Comparison of ENCODE assay signal across 9 cellular contexts in genomic region chr1:198165927-198166647, GRCh38. TPM values are rescaled to one million over a fixed set of nuclear protein-coding genes. Genes with fewer than 3 reads are reported as not detected.
A peak's percentile ranks its signal among the peaks of the same experiment; 100 is the strongest.
DNase-seq lines count a peak whose midpoint lies in the region; ATAC-seq and TF ChIP-seq lines count a peak whose summit lies in the region.
"Had no signal": no experiment of that assay in that cellular context is flagged by ENCODE, and none has a peak within 500 bp of the region (broad histone marks: within the 10 kb centered on the region; RNA-seq: fewer than 3 reads in every experiment).

No MANE protein-coding gene starts in this region.

- H3F3A ChIP-seq in Loucy (ENCODE audit: low read depth), result no peaks in the 10 kb centered on the region

- no peaks in the 10 kb centered on the region for H3K9me3 ChIP-seq in Loucy (ENCODE audit: insufficient read depth, low read depth, low read length)
- H3K9me3 ChIP-seq in liver (ENCODE audit: control insufficient read depth in 4 of 4, low read length in 3 of 4), result no peaks in the 10 kb centered on the region
- no peaks in the 10 kb centered on the region for H3K9me3 ChIP-seq in psoas muscle

- ATAC-seq in GM18498 (IDR thresholded peaks at IDR 0.05; ENCODE audit: unreplicated experiment) (peak; percentile 42), GM21526 (IDR thresholded peaks at IDR 0.05; ENCODE audit: low FRiP score, unreplicated experiment) (peak; percentile 42), psoas muscle (no peak)

- H3K79me2 ChIP-seq in Loucy (ENCODE audit: insufficient read depth, low read length), result peaks cover 100% of the 10 kb centered on the region

- H3K4me2 ChIP-seq in Loucy (ENCODE audit: low read depth, low read length, poor library complexity, severe bottlenecking), result peak overlapping the region; percentile 57

- H3K9ac ChIP-seq in Loucy (ENCODE audit: low read depth, low read length, poor library complexity, severe bottlenecking), result peak overlapping the region; percentile 17
- H3K9ac ChIP-seq in liver (ENCODE audit: low read depth in 1 of 2, low read length in 2 of 2), result no peak overlapping the region

- no peak overlapping the region for H2AFZ ChIP-seq in Loucy (ENCODE audit: low read length)

- no peak for DNase-seq in psoas muscle
- no peak for DNase-seq in occipital lobe (lab: John Stamatoyannopoulos, UW)
- no peak for DNase-seq in DMS79 (lab: John Stamatoyannopoulos, UW)
- DNase-seq in SKM-1 treated with dmso at 0.1 percent for 144 hours (lab: John Stamatoyannopoulos, UW; ENCODE audit: unreplicated experiment), result no peak
- DNase-seq: activated gamma-delta T cell had no signal

- peaks cover 96% of the 10 kb centered on the region for H3K4me1 ChIP-seq in Loucy (ENCODE audit: insufficient read depth, low read length, poor library complexity, severe bottlenecking)
- H3K4me1 ChIP-seq in liver (ENCODE audit: control insufficient read depth in 4 of 4, insufficient read depth in 4 of 4, low read length in 3 of 4), result peaks cover 11 to 49% (median 25%) of the 10 kb centered on the region in 4 donors
- H3K4me1 ChIP-seq in psoas muscle, result peaks cover 62% of the 10 kb centered on the region

- no peak for TF ChIP-seq CTCF in Loucy (conservative IDR thresholded peaks at IDR 0.05; ENCODE audit: low read length)
- TF ChIP-seq CTCF in liver (IDR thresholded peaks at IDR 0.05; ENCODE audit: low read depth, low read length, missing input control), result no peak
- TF ChIP-seq CTCF in psoas muscle (IDR thresholded peaks at IDR 0.05), result no peak

- TF ChIP-seq RAD21 in liver (IDR thresholded peaks at IDR 0.05), result no peak

- peaks cover 67% of the 10 kb centered on the region for H4K20me1 ChIP-seq in Loucy (ENCODE audit: insufficient read depth, low read length, poor library complexity, severe bottlenecking)

- 51% methylated on average over 5 of the region's 5 CpGs for WGBS in liver
- WGBS in psoas muscle, 3 donors, result 84 to 87% (median 86%) methylated on average over 5 of the region's 5 CpGs

- H3K36me3 ChIP-seq in Loucy (ENCODE audit: insufficient read depth, low read length), result no peaks in the 10 kb centered on the region
- H3K36me3 ChIP-seq in liver (ENCODE audit: control insufficient read depth in 4 of 4, insufficient read depth in 3 of 4, low read depth in 1 of 4, low read length in 3 of 4), result no peaks in the 10 kb centered on the region
- no peaks in the 10 kb centered on the region for H3K36me3 ChIP-seq in psoas muscle (ENCODE audit: insufficient read depth in 1 of 2, low read depth in 1 of 2)

- no peaks in the 10 kb centered on the region for H3K9me2 ChIP-seq in Loucy (replicated peaks; ENCODE audit: low read depth, low read length)

- intact Hi-C loops in psoas muscle (cut with DNase I), result loop anchor here (5.0 to 10.0 kb wide), 3 partner anchors 36 to 99 kb away; no protein-coding TSS in a partner anchor

- peak overlapping the region; percentile 2 for H3K4me3 ChIP-seq in Loucy (ENCODE audit: low read length, poor library complexity, severe bottlenecking)
- H3K4me3 ChIP-seq in liver (ENCODE audit: low read depth in 1 of 3, low read length in 3 of 3), result no peak overlapping the region
- no peak overlapping the region for H3K4me3 ChIP-seq in psoas muscle

- no peak overlapping the region for H3K27ac ChIP-seq in liver (ENCODE audit: low read depth in 1 of 2, low read length in 2 of 2)
- no peak overlapping the region for H3K27ac ChIP-seq in psoas muscle

- H3K27me3 ChIP-seq in Loucy (ENCODE audit: insufficient read depth, low read length, poor library complexity, severe bottlenecking), result no peaks in the 10 kb centered on the region
- H3K27me3 ChIP-seq in liver (ENCODE audit: control insufficient read depth in 4 of 4, insufficient read depth in 4 of 4, low read length in 3 of 4), result no peaks in the 10 kb centered on the region
- H3K27me3 ChIP-seq in psoas muscle (ENCODE audit: insufficient read depth in 3 of 3, low read length in 2 of 3), result no peaks in the 10 kb centered on the region

TF ChIP-seq in liver, 16 proteins besides CTCF, POLR2A, EP300 and RAD21:
- TF ChIP-seq FOXA2 (IDR thresholded peaks at IDR 0.05), result no peak
- TF ChIP-seq FOXA1 (IDR thresholded peaks at IDR 0.05), result no peak
- no peak for TF ChIP-seq REST (IDR thresholded peaks at IDR 0.05)
- no peak for TF ChIP-seq HNF4A (conservative IDR thresholded peaks at IDR 0.05)
- no peak for TF ChIP-seq JUND (IDR thresholded peaks at IDR 0.05)
- no peak for TF ChIP-seq EGR1 (IDR thresholded peaks at IDR 0.05; ENCODE audit: low read depth in 2 of 2)
- TF ChIP-seq TAF1 (conservative IDR thresholded peaks at IDR 0.05), result no peak
- no peak for TF ChIP-seq GABPA (IDR thresholded peaks at IDR 0.05 in 1 of 2, conservative IDR thresholded peaks at IDR 0.05 in 1 of 2)
- TF ChIP-seq NR2F2 (IDR thresholded peaks at IDR 0.05), result peak; percentile 67
- TF ChIP-seq MAX (IDR thresholded peaks at IDR 0.05), result no peak
- peak; percentile 16 to 20 for TF ChIP-seq RXRA (IDR thresholded peaks at IDR 0.05)

RNA-seq across cellular contexts. Expression of gene NEK7, which starts 9.3 kb away (rescaled TPM):
- total RNA-seq in liver (10 to 100 TPM; 28.7 to 34.4 TPM), psoas muscle (10 to 100 TPM; 51.7 to 88.2 (median 74.1) TPM), occipital lobe (24.6 TPM)
- polyA plus RNA-seq in liver (10 to 100 TPM in 1 of 2 donors, 1 to 10 TPM in 1; 9.2 to 11.8 TPM), psoas muscle (10 to 100 TPM; 10.1 to 70.5 (median 22.0) TPM)

Comparison
In these comparisons a context has a peak if more than half of its experiments do, and no peak if none do; other contexts are left out.
1. ATAC-seq: peak in GM18498 (single experiment) and GM21526 (single experiment); none in psoas muscle (0 of 4).